Comparison of ENCODE assay signal across 10 cellular contexts in the genomic region with DNA sequence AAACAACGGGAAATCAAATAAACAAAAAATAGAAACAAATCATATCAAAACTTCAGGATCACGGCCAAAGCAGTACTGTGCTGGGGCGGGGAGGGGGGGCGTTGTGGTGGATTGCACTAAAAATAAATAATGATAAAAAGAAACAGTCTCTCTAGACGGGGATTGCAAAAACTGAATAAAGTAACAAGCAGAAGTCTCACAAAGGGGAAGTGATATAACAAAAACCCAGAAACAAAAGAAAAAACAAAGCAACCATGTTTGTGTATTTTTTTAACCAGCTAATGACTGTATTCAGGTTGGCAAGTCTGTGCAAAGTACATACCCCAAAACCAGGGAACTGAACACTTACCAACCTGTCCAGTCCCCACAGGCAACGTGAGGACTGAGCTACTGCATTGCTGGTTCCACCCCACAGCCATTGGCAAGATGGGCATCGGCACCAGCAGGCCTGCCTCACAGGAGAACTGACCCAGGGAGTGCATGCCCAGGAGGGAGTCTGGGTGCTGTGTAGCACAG. TPM values are rescaled to one million over a fixed set of nuclear protein-coding genes. Genes with fewer than 3 reads are reported as not detected.
DNase-seq lines count a peak whose midpoint lies in the region; ATAC-seq and TF ChIP-seq lines count a peak whose summit lies in the region.
"Had no signal": no experiment of that assay in that cellular context is flagged by ENCODE, and none has a peak within 500 bp of the region (broad histone marks: within the 10 kb centered on the region; RNA-seq: fewer than 3 reads in every experiment).

No MANE protein-coding gene starts in this region.

- 67 to 96% methylated on average over 2 to 6 of the region's 7 CpGs for whole genome bisulfite sequencing in endodermal cell (ENCODE audit: insufficient coverage in 1 of 2, insufficient read length in 1 of 2), 2 experiments
- WGBS in esophagus muscularis mucosa = 24% methylated on average over 7 of the region's 7 CpGs

- peaks cover 93% of the 10 kb centered on the region for H4K20me1 ChIP-seq in BLaER1

- H3K9ac ChIP-seq in BLaER1 (peak overlapping the region; percentile 51), endodermal cell (ENCODE audit: extremely low read depth, low read length, poor library complexity, severe bottlenecking) (no peak overlapping the region)

- TF ChIP-seq EP300 in esophagus muscularis mucosa (IDR thresholded peaks at IDR 0.05) = no peak

- H3K36me3 Mint-ChIP-seq in endodermal cell (ENCODE audit: low read depth) (no peaks in the 10 kb centered on the region), natural killer cell (no peaks in the 10 kb centered on the region)

- in situ Hi-C loops in GM13976 (cut with MboI; ENCODE audit: low sequenced_read_pairs, unreplicated experiment) = no loop called here

- H3K27ac Mint-ChIP-seq in endodermal cell = peak overlapping the region; percentile 55
- H3K27ac Mint-ChIP-seq in natural killer cell = peak overlapping the region; percentile 67 to 85

- H3K27me3 Mint-ChIP-seq in endodermal cell (ENCODE audit: insufficient read depth) = no peaks in the 10 kb centered on the region
- no peaks in the 10 kb centered on the region for H3K27me3 Mint-ChIP-seq in natural killer cell (ENCODE audit: low read depth in 2 of 2)

- peak; percentile 70 for DNase-seq in MV-4-11 (lab: John Stamatoyannopoulos, UW)
- DNase-seq in endodermal cell = peak; percentile 32
- DNase-seq in natural killer cell = no peak
- no peak for DNase-seq in GM13976 (ENCODE audit: low spot score)
- DNase-seq in esophagus muscularis mucosa (ENCODE audit: extremely low spot score) = no peak
- no peak for DNase-seq in pons (ENCODE audit: low spot score)
- DNase-seq: activated CD4-positive, CD25-positive, alpha-beta regulatory T cell; NCI-H2171 had no signal

- peaks cover 14% of the 10 kb centered on the region; the same call in 1 of the 2 replicates for H3K36me3 ChIP-seq in BLaER1
- H3K36me3 ChIP-seq in endodermal cell (ENCODE audit: control insufficient read depth, insufficient read depth, low read length) = no peaks in the 10 kb centered on the region
- no peaks in the 10 kb centered on the region for H3K36me3 ChIP-seq in esophagus muscularis mucosa

- no peak for TF ChIP-seq CTCF in endodermal cell (conservative IDR thresholded peaks at IDR 0.05)
- TF ChIP-seq CTCF in natural killer cell (IDR thresholded peaks at IDR 0.05) = no peak
- no peak for TF ChIP-seq CTCF in GM13976 (IDR thresholded peaks at IDR 0.05; ENCODE audit: borderline replicate concordance, control extremely low read depth, extremely low read depth, insufficient read depth, missing control alignments)
- TF ChIP-seq CTCF in esophagus muscularis mucosa (IDR thresholded peaks at IDR 0.05) = no peak

- H3K9me3 Mint-ChIP-seq in endodermal cell (no peaks in the 10 kb centered on the region), natural killer cell (no peaks in the 10 kb centered on the region)

- H3K4me1 ChIP-seq in BLaER1 = peaks cover 73% of the 10 kb centered on the region
- peaks cover 2% of the 10 kb centered on the region for H3K4me1 ChIP-seq in endodermal cell (ENCODE audit: control insufficient read depth, insufficient read depth, low read length)
- peaks cover 76 to 88% (median 83%) of the 10 kb centered on the region in 4 donors for H3K4me1 ChIP-seq in esophagus muscularis mucosa

- H3K4me2 ChIP-seq in BLaER1 = peak overlapping the region; percentile 73

- ATAC-seq in natural killer cell (no peak), HG03095 (IDR thresholded peaks at IDR 0.05; ENCODE audit: unreplicated experiment) (no peak)

- H3K4me3 Mint-ChIP-seq in endodermal cell (no peak overlapping the region), natural killer cell (no peak overlapping the region)

- H3K4me1 Mint-ChIP-seq in endodermal cell (peaks cover 24% of the 10 kb centered on the region), natural killer cell (peaks cover 82 to 92% of the 10 kb centered on the region in 2 donors)

- H3K9me3 ChIP-seq in BLaER1 (no peaks in the 10 kb centered on the region), endodermal cell (ENCODE audit: control insufficient read depth, low read length) (no peaks in the 10 kb centered on the region), esophagus muscularis mucosa (no peaks in the 10 kb centered on the region)

- H3K27ac ChIP-seq in BLaER1 (peak overlapping the region; percentile 65), endodermal cell (ENCODE audit: low read depth, low read length) (no peak overlapping the region), esophagus muscularis mucosa (replicated peaks in 1 of 4) (peak overlapping the region in 2 of 4 donors; percentile 24 to 41)

- H3K27me3 ChIP-seq in BLaER1 (no peaks in the 10 kb centered on the region), endodermal cell (ENCODE audit: control insufficient read depth, insufficient read depth, low read length, poor library complexity, severe bottlenecking) (no peaks in the 10 kb centered on the region), esophagus muscularis mucosa (no peaks in the 10 kb centered on the region)

- H3K4me3 ChIP-seq in BLaER1 (no peak overlapping the region), endodermal cell (ENCODE audit: low read length) (no peak overlapping the region), esophagus muscularis mucosa (no peak overlapping the region)

- TF ChIP-seq POLR2A in esophagus muscularis mucosa (IDR thresholded peaks at IDR 0.05; ENCODE audit: low read depth) = no peak

- intact Hi-C loops in natural killer cell (cut with micrococcal nuclease) = no loop called here
- intact Hi-C loops in esophagus muscularis mucosa (cut with DNase I) = no loop called here

RNA-seq across cellular contexts. Expression of gene BICD2, which starts 24.1 kb away (rescaled TPM):
- total RNA-seq in endodermal cell = 10 to 100 TPM; 20.7 to 20.9 TPM
- 25.4 TPM for polyA plus RNA-seq in endodermal cell (2013, experiment 1 of 2)
- polyA plus RNA-seq in endodermal cell (2013, experiment 2 of 2) = 24.1 TPM
- total RNA-seq in natural killer cell = 10 to 100 TPM; 27.0 to 39.7 (median 39.7) TPM
- 10 to 100 TPM; 44.0 to 72.5 (median 57.3) TPM for total RNA-seq in esophagus muscularis mucosa

Comparison
In these comparisons a context has a peak if more than half of its experiments do, and no peak if none do; other contexts are left out.
1. DNase-seq: peak in MV-4-11 (single experiment) and endodermal cell (single experiment); none in natural killer cell (single experiment), GM13976 (single experiment), esophagus muscularis mucosa (single experiment) and pons (single experiment).